ENCODE assay signal across 1 cellular context in genomic region chr7:151896486-151896885, GRCh38.
TF ChIP-seq lines count a peak whose summit lies in the region.

No MANE protein-coding gene starts in this region.

TF ChIP-seq in HepG2, 621 proteins besides CTCF, POLR2A, EP300 and RAD21:
- TF ChIP-seq CEBPB (IDR thresholded peaks at IDR 0.05; ENCODE audit: borderline replicate concordance, low read depth, low read length) = no peak
- TF ChIP-seq, protein P1, sequence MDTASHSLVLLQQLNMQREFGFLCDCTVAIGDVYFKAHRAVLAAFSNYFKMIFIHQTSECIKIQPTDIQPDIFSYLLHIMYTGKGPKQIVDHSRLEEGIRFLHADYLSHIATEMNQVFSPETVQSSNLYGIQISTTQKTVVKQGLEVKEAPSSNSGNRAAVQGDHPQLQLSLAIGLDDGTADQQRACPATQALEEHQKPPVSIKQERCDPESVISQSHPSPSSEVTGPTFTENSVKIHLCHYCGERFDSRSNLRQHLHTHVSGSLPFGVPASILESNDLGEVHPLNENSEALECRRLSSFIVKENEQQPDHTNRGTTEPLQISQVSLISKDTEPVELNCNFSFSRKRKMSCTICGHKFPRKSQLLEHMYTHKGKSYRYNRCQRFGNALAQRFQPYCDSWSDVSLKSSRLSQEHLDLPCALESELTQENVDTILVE (CRISPR knock-in tag; IDR thresholded peaks at IDR 0.05) = no peak
- no peak for TF ChIP-seq SOX6 (IDR thresholded peaks at IDR 0.05)
- no peak for TF ChIP-seq SOX6 (CRISPR knock-in tag; IDR thresholded peaks at IDR 0.05)
- TF ChIP-seq, protein P2, sequence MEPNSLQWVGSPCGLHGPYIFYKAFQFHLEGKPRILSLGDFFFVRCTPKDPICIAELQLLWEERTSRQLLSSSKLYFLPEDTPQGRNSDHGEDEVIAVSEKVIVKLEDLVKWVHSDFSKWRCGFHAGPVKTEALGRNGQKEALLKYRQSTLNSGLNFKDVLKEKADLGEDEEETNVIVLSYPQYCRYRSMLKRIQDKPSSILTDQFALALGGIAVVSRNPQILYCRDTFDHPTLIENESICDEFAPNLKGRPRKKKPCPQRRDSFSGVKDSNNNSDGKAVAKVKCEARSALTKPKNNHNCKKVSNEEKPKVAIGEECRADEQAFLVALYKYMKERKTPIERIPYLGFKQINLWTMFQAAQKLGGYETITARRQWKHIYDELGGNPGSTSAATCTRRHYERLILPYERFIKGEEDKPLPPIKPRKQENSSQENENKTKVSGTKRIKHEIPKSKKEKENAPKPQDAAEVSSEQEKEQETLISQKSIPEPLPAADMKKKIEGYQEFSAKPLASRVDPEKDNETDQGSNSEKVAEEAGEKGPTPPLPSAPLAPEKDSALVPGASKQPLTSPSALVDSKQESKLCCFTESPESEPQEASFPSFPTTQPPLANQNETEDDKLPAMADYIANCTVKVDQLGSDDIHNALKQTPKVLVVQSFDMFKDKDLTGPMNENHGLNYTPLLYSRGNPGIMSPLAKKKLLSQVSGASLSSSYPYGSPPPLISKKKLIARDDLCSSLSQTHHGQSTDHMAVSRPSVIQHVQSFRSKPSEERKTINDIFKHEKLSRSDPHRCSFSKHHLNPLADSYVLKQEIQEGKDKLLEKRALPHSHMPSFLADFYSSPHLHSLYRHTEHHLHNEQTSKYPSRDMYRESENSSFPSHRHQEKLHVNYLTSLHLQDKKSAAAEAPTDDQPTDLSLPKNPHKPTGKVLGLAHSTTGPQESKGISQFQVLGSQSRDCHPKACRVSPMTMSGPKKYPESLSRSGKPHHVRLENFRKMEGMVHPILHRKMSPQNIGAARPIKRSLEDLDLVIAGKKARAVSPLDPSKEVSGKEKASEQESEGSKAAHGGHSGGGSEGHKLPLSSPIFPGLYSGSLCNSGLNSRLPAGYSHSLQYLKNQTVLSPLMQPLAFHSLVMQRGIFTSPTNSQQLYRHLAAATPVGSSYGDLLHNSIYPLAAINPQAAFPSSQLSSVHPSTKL (CRISPR knock-in tag; IDR thresholded peaks at IDR 0.05) = no peak
- TF ChIP-seq ADNP (CRISPR knock-in tag; IDR thresholded peaks at IDR 0.05) = no peak
- no peak for TF ChIP-seq ZNF333 (CRISPR knock-in tag; IDR thresholded peaks at IDR 0.05; ENCODE audit: borderline replicate concordance)
- no peak for TF ChIP-seq ZNF282 (IDR thresholded peaks at IDR 0.05; ENCODE audit: partially characterized antibody)
- TF ChIP-seq, protein P3, sequence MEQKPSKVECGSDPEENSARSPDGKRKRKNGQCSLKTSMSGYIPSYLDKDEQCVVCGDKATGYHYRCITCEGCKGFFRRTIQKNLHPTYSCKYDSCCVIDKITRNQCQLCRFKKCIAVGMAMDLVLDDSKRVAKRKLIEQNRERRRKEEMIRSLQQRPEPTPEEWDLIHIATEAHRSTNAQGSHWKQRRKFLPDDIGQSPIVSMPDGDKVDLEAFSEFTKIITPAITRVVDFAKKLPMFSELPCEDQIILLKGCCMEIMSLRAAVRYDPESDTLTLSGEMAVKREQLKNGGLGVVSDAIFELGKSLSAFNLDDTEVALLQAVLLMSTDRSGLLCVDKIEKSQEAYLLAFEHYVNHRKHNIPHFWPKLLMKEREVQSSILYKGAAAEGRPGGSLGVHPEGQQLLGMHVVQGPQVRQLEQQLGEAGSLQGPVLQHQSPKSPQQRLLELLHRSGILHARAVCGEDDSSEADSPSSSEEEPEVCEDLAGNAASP (CRISPR knock-in tag; IDR thresholded peaks at IDR 0.05; ENCODE audit: borderline replicate concordance) = no peak
- TF ChIP-seq ATF4 (CRISPR knock-in tag; IDR thresholded peaks at IDR 0.05) = no peak
- no peak for TF ChIP-seq RNF2 (conservative IDR thresholded peaks at IDR 0.05; ENCODE audit: low read depth)
- TF ChIP-seq, protein P4, sequence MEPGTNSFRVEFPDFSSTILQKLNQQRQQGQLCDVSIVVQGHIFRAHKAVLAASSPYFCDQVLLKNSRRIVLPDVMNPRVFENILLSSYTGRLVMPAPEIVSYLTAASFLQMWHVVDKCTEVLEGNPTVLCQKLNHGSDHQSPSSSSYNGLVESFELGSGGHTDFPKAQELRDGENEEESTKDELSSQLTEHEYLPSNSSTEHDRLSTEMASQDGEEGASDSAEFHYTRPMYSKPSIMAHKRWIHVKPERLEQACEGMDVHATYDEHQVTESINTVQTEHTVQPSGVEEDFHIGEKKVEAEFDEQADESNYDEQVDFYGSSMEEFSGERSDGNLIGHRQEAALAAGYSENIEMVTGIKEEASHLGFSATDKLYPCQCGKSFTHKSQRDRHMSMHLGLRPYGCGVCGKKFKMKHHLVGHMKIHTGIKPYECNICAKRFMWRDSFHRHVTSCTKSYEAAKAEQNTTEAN (CRISPR knock-in tag; conservative IDR thresholded peaks at IDR 0.05) = no peak
- no peak for TF ChIP-seq TOPORS (CRISPR knock-in tag; IDR thresholded peaks at IDR 0.05)
- no peak for TF ChIP-seq ZNF672 (CRISPR knock-in tag; IDR thresholded peaks at IDR 0.05)
- no peak for TF ChIP-seq DPF2 (CRISPR knock-in tag; IDR thresholded peaks at IDR 0.05; ENCODE audit: borderline replicate concordance, low read depth)
- TF ChIP-seq NFYB (CRISPR knock-in tag; IDR thresholded peaks at IDR 0.05) = no peak
- no peak for TF ChIP-seq ZNF781 (CRISPR knock-in tag; IDR thresholded peaks at IDR 0.05; ENCODE audit: borderline replicate concordance, not compliant biosample characterization)
- no peak for TF ChIP-seq REPIN1 (CRISPR knock-in tag; IDR thresholded peaks at IDR 0.05; ENCODE audit: borderline replicate concordance, low read depth)
